ENCODE assay signal across 10 cellular contexts in genomic region chr11:61830318-61831105, GRCh38. TPM values are rescaled to one million over a fixed set of nuclear protein-coding genes. Genes with fewer than 3 reads are reported as not detected.
DNase-seq lines count a peak whose midpoint lies in the region; ATAC-seq and TF ChIP-seq lines count a peak whose summit lies in the region.
"Had no signal": no experiment of that assay in that cellular context is flagged by ENCODE, and none has a peak within 500 bp of the region (broad histone marks: within the 10 kb centered on the region; RNA-seq: fewer than 3 reads in every experiment).

No MANE protein-coding gene starts in this region.

- no peak for TF ChIP-seq CTCF in RWPE1 (conservative IDR thresholded peaks at IDR 0.05; ENCODE audit: low read depth)

- H3K27me3 ChIP-seq in skeletal muscle satellite cell (ENCODE audit: control insufficient read depth, insufficient read depth, low read length) = no peaks in the 10 kb centered on the region

- peak overlapping the region; percentile 83 for H3K27ac ChIP-seq in RWPE1

- H3K9me3 ChIP-seq in skeletal muscle satellite cell (replicated peaks; ENCODE audit: low read length) = no peaks in the 10 kb centered on the region

- ATAC-seq in HG03045 (IDR thresholded peaks at IDR 0.05; ENCODE audit: unreplicated experiment) = no peak

- H3K4me1 ChIP-seq in skeletal muscle satellite cell (ENCODE audit: control insufficient read depth, insufficient read depth, low read length) = peaks cover 53% of the 10 kb centered on the region

- H3K36me3 ChIP-seq in skeletal muscle satellite cell (ENCODE audit: insufficient read depth, low read length) = no peaks in the 10 kb centered on the region

- peak overlapping the region; percentile 99 for H3K4me2 ChIP-seq in skeletal muscle satellite cell (ENCODE audit: low read length)

- POLR2A ChIA-PET in RWPE1 (lab: Yijun Ruan, JAX; ENCODE audit: low non-redundant PET) = no interaction called here

- peak overlapping the region; percentile 35 for H3K4me3 ChIP-seq in skeletal muscle satellite cell (ENCODE audit: low read length)

- CTCF ChIA-PET in RWPE1 (lab: Yijun Ruan, JAX) = no interaction called here

- H3K9ac ChIP-seq in skeletal muscle satellite cell (ENCODE audit: low read depth, low read length) = no peak overlapping the region

- peak; percentile 16 for DNase-seq in DMS79 treated with DMSO at 0.1 percent for 48 hours (lab: John Stamatoyannopoulos, UW)
- DNase-seq in DMS79 (lab: John Stamatoyannopoulos, UW) = no peak
- no peak for DNase-seq in RWPE1 (ENCODE audit: low spot score)
- DNase-seq in fibroblast of peridontal ligament (ENCODE audit: extremely low read depth) = peak; percentile 48
- DNase-seq in HT-29 (ENCODE audit: low spot score) = no peak
- DNase-seq in activated effector memory CD4-positive, alpha-beta T cell treated with anti-CD3 and anti-CD28 coated beads, Interleukin-2, amount 50 U/mL, for 16 hours = no peak
- DNase-seq: activated CD8-positive, alpha-beta memory T cell treated with anti-CD3 and anti-CD28 coated beads, Interleukin-2, amount 50 U/mL, for 4 hours; NCI-H1105 had no signal

RNA-seq across cellular contexts. Expression of gene FADS2, which starts 2.4 kb away (rescaled TPM):
- 86.9 and 305 TPM in 2 replicates for total RNA-seq in skeletal muscle satellite cell (2012; rRNA removed)
- not detected in 2 replicates for total RNA-seq in HT-29 (2014; rRNA removed; shearing (Covaris generic))

RNA-seq across cellular contexts. Expression of gene FADS1, which starts 13.7 kb away (rescaled TPM):
- total RNA-seq in skeletal muscle satellite cell (2012; rRNA removed) = 52.4 and 146 TPM in 2 replicates
- total RNA-seq in HT-29 (2014; rRNA removed; shearing (Covaris generic)) = 1.9 and 9.4 TPM in 2 replicates

RNA-seq across cellular contexts. Expression of gene FEN1, which starts 37.8 kb away (rescaled TPM):
- total RNA-seq in skeletal muscle satellite cell (2012; rRNA removed) = 28.4 and 30.7 TPM in 2 replicates
- 137 and 147 TPM in 2 replicates for total RNA-seq in HT-29 (2014; rRNA removed; shearing (Covaris generic))

RNA-seq across cellular contexts. Expression of gene TMEM258, which starts 38.1 kb away (rescaled TPM):
- total RNA-seq in skeletal muscle satellite cell (2012; rRNA removed) = 56.5 and 69.9 TPM in 2 replicates
- 113 and 120 TPM in 2 replicates for total RNA-seq in HT-29 (2014; rRNA removed; shearing (Covaris generic))

Comparison
In these comparisons a context has a peak if more than half of its experiments do, and no peak if none do; other contexts are left out.
1. DNase-seq: peak in DMS79 treated with DMSO at 0.1 percent for 48 hours (single experiment) and fibroblast of peridontal ligament (single experiment); none in DMS79 (single experiment), RWPE1 (single experiment), HT-29 (single experiment) and activated effector memory CD4-positive, alpha-beta T cell treated with anti-CD3 and anti-CD28 coated beads, Interleukin-2, amount 50 U/mL, for 16 hours (single experiment).